Comparison of ENCODE assay signal across 40 cellular contexts in genomic region chr12:108094250-108094649, GRCh38. TPM values are rescaled to one million over a fixed set of nuclear protein-coding genes. Genes with fewer than 3 reads are reported as not detected.
"Had no signal": no experiment of that assay in that cellular context is flagged by ENCODE, and none has a peak within 500 bp of the region (broad histone marks: within the 10 kb centered on the region; RNA-seq: fewer than 3 reads in every experiment).

No MANE protein-coding gene starts in this region.

- DNase-seq: activated effector memory CD4-positive, alpha-beta T cell treated with anti-CD3 and anti-CD28 coated beads, Interleukin-2, amount 50 U/mL, for 16 hours; activated effector memory CD4-positive, alpha-beta T cell treated with Interleukin-2 at 50 U/mL for 16 hours; activated gamma-delta T cell; activated gamma-delta T cell treated with Interleukin-2 at 50 U/mL for 16 hours; activated naive CD4-positive, alpha-beta T cell; activated naive CD4-positive, alpha-beta T cell treated with anti-CD3 and anti-CD28 coated beads for 36 hours; activated naive CD4-positive, alpha-beta T cell treated with anti-CD3 and anti-CD28 coated beads, Interleukin-2, amount 10 ng/mL, durations not matched to agents 7 days and 5 days; activated naive CD4-positive, alpha-beta T cell treated with anti-CD3 and anti-CD28 coated beads, Interleukin-2, amount 50 U/mL, for 16 hours; activated naive CD4-positive, alpha-beta T cell treated with Interleukin-2 at 50 U/mL for 16 hours; activated naive CD8-positive, alpha-beta T cell treated with anti-CD3 and anti-CD28 coated beads for 36 hours; activated naive CD8-positive, alpha-beta T cell treated with anti-CD3 and anti-CD28 coated beads, Interleukin-2, amount 10 ng/mL, durations not matched to agents 7 days and 5 days; activated naive CD8-positive, alpha-beta T cell treated with anti-CD3 and anti-CD28 coated beads, Interleukin-2, amount 50 U/mL, for 24 hours; activated T-cell treated with anti-CD3 and anti-CD28 coated beads, Interleukin-2, amount 50 U/mL, for 1 hour; activated T-cell treated with anti-CD3 and anti-CD28 coated beads, Interleukin-2, amount 50 U/mL, for 24 hours; activated T-cell treated with anti-CD3 and anti-CD28 coated beads, Interleukin-2, amount 50 U/mL, for 4 hours; activated T-cell treated with anti-CD3 and anti-CD28 coated beads, Interleukin-2, amount 50 U/mL, for 48 hours; activated T-cell treated with anti-CD3 and anti-CD28 coated beads, Interleukin-2, amount 50 U/mL, for 72 hours; adrenal gland; amniotic stem cell; amygdala; anterior cingulate cortex; aorta; body of pancreas; brain microvascular endothelial cell; caudate nucleus; central memory CD4-positive, alpha-beta T cell; cerebellar nuclear complex had no signal

- FAIRE-seq: astrocyte had no signal

- H3K27ac Mint-ChIP-seq: activated naive CD4-positive, alpha-beta T cell treated with anti-CD3 and anti-CD28 coated beads for 36 hours; activated naive CD4-positive, alpha-beta T cell treated with anti-CD3 and anti-CD28 coated beads, Interleukin-2, amount 10 ng/mL, durations not matched to agents 7 days and 5 days; activated naive CD4-positive, alpha-beta T cell treated with anti-CD3 and anti-CD28 coated beads, Interleukin-2, amount 50 U/mL, for 24 hours; activated naive CD4-positive, alpha-beta T cell treated with anti-CD3 and anti-CD28 coated beads, Interleukin-2, amount 50 U/mL, for 72 hours; activated naive CD8-positive, alpha-beta T cell; activated naive CD8-positive, alpha-beta T cell treated with anti-CD3 and anti-CD28 coated beads for 36 hours; activated naive CD8-positive, alpha-beta T cell treated with anti-CD3 and anti-CD28 coated beads, Interleukin-2, amount 10 ng/mL, durations not matched to agents 7 days and 5 days; activated naive CD8-positive, alpha-beta T cell treated with anti-CD3 and anti-CD28 coated beads, Interleukin-2, amount 50 U/mL, for 24 hours; activated T-cell treated with anti-CD3 and anti-CD28 coated beads, Interleukin-2, amount 50 U/mL, for 24 hours; activated T-cell treated with anti-CD3 and anti-CD28 coated beads, Interleukin-2, amount 50 U/mL, for 72 hours; activated T-helper 1 cell treated with anti-CD3 and anti-CD28 coated beads, Interleukin-12 subunit alpha, Interleukin-12 subunit beta, Interleukin-2, Interleukin-4 antibody, amounts not matched to agents 30 ng/mL and 10 ng/mL and 1 ng/mL, durations not matched to agents 14 hours and 24 hours and 36 hours; activated T-helper 17 cell treated with anti-CD3 and anti-CD28 coated beads, Interleukin-2, amount 50 U/mL, for 72 hours; activated T-helper 2 cell treated with anti-CD3 and anti-CD28 coated beads, Interferon-gamma antibody, Interleukin-2, Interleukin-4, amounts not matched to agents 10 μg/mL and 5 μg/mL and 100 μg/mL, durations not matched to agents 14 hours and 24 hours and 36 hours had no signal

- H3K4me1 ChIP-seq: adrenal gland, ascending aorta, body of pancreas, breast epithelium had no signal

- H3K27ac ChIP-seq: adrenal gland, ascending aorta, body of pancreas, brain microvascular endothelial cell, breast epithelium, cardiac muscle cell had no signal

- H3K4me3 Mint-ChIP-seq: activated naive CD4-positive, alpha-beta T cell treated with anti-CD3 and anti-CD28 coated beads for 36 hours; activated naive CD4-positive, alpha-beta T cell treated with anti-CD3 and anti-CD28 coated beads, Interleukin-2, amount 10 ng/mL, durations not matched to agents 7 days and 5 days; activated naive CD4-positive, alpha-beta T cell treated with anti-CD3 and anti-CD28 coated beads, Interleukin-2, amount 50 U/mL, for 24 hours; activated naive CD8-positive, alpha-beta T cell; activated naive CD8-positive, alpha-beta T cell treated with anti-CD3 and anti-CD28 coated beads for 36 hours; activated naive CD8-positive, alpha-beta T cell treated with anti-CD3 and anti-CD28 coated beads, Interleukin-2, amount 10 ng/mL, durations not matched to agents 7 days and 5 days; activated naive CD8-positive, alpha-beta T cell treated with anti-CD3 and anti-CD28 coated beads, Interleukin-2, amount 50 U/mL, for 24 hours; activated T-cell treated with anti-CD3 and anti-CD28 coated beads, Interleukin-2, amount 50 U/mL, for 24 hours; activated T-cell treated with anti-CD3 and anti-CD28 coated beads, Interleukin-2, amount 50 U/mL, for 4 hours; activated T-cell treated with anti-CD3 and anti-CD28 coated beads, Interleukin-2, amount 50 U/mL, for 72 hours; activated T-helper 1 cell treated with anti-CD3 and anti-CD28 coated beads, Interleukin-12 subunit alpha, Interleukin-12 subunit beta, Interleukin-2, Interleukin-4 antibody, amounts not matched to agents 30 ng/mL and 10 ng/mL and 1 ng/mL, durations not matched to agents 14 hours and 24 hours and 36 hours; activated T-helper 17 cell treated with anti-CD3 and anti-CD28 coated beads, Interleukin-2, amount 50 U/mL, for 72 hours; brain; central memory CD8-positive, alpha-beta T cell had no signal

- H3K27me3 Mint-ChIP-seq: activated naive CD4-positive, alpha-beta T cell treated with anti-CD3 and anti-CD28 coated beads, Interleukin-2, amount 50 U/mL, for 24 hours; activated naive CD8-positive, alpha-beta T cell treated with anti-CD3 and anti-CD28 coated beads, Interleukin-2, amount 10 ng/mL, durations not matched to agents 7 days and 5 days had no signal

- H3K4me3 ChIP-seq: adrenal gland, ascending aorta, body of pancreas, breast epithelium, cardiac muscle cell had no signal

- H3K4me1 Mint-ChIP-seq: activated naive CD4-positive, alpha-beta T cell treated with anti-CD3 and anti-CD28 coated beads, Interleukin-2, amount 10 ng/mL, durations not matched to agents 7 days and 5 days; activated naive CD4-positive, alpha-beta T cell treated with anti-CD3 and anti-CD28 coated beads, Interleukin-2, amount 50 U/mL, for 24 hours; activated naive CD8-positive, alpha-beta T cell treated with anti-CD3 and anti-CD28 coated beads for 36 hours; activated naive CD8-positive, alpha-beta T cell treated with anti-CD3 and anti-CD28 coated beads, Interleukin-2, amount 10 ng/mL, durations not matched to agents 7 days and 5 days; activated naive CD8-positive, alpha-beta T cell treated with anti-CD3 and anti-CD28 coated beads, Interleukin-2, amount 50 U/mL, for 24 hours; activated T-helper 17 cell treated with anti-CD3 and anti-CD28 coated beads, Interleukin-2, amount 50 U/mL, for 72 hours; central memory CD8-positive, alpha-beta T cell had no signal

- H3K36me3 ChIP-seq: adrenal gland, ascending aorta, brain microvascular endothelial cell, breast epithelium, cardiac muscle cell had no signal

- ATAC-seq: activated naive CD4-positive, alpha-beta T cell treated with anti-CD3 and anti-CD28 coated beads, Interleukin-2, amount 50 U/mL, for 72 hours; activated naive CD8-positive, alpha-beta T cell treated with anti-CD3 and anti-CD28 coated beads, Interleukin-2, amount 50 U/mL, for 24 hours; activated T-cell treated with anti-CD3 and anti-CD28 coated beads, Interleukin-2, amount 50 U/mL, for 4 hours; activated T-cell treated with anti-CD3 and anti-CD28 coated beads, Interleukin-2, amount 50 U/mL, for 72 hours; activated T-helper 17 cell treated with anti-CD3 and anti-CD28 coated beads, Interleukin-2, amount 50 U/mL, for 72 hours; body of pancreas had no signal

- H3K9me3 Mint-ChIP-seq: activated naive CD4-positive, alpha-beta T cell treated with anti-CD3 and anti-CD28 coated beads for 36 hours; activated naive CD4-positive, alpha-beta T cell treated with anti-CD3 and anti-CD28 coated beads, Interleukin-2, amount 10 ng/mL, durations not matched to agents 7 days and 5 days; activated naive CD4-positive, alpha-beta T cell treated with anti-CD3 and anti-CD28 coated beads, Interleukin-2, amount 50 U/mL, for 24 hours; activated naive CD8-positive, alpha-beta T cell treated with anti-CD3 and anti-CD28 coated beads for 36 hours; activated naive CD8-positive, alpha-beta T cell treated with anti-CD3 and anti-CD28 coated beads, Interleukin-2, amount 10 ng/mL, durations not matched to agents 7 days and 5 days; activated T-cell treated with anti-CD3 and anti-CD28 coated beads, Interleukin-2, amount 50 U/mL, for 4 hours; activated T-helper 1 cell treated with anti-CD3 and anti-CD28 coated beads, Interleukin-12 subunit alpha, Interleukin-12 subunit beta, Interleukin-2, Interleukin-4 antibody, amounts not matched to agents 30 ng/mL and 10 ng/mL and 1 ng/mL, durations not matched to agents 14 hours and 24 hours and 36 hours; activated T-helper 17 cell treated with anti-CD3 and anti-CD28 coated beads, Interleukin-2, amount 50 U/mL, for 72 hours; activated T-helper 2 cell treated with anti-CD3 and anti-CD28 coated beads, Interferon-gamma antibody, Interleukin-2, Interleukin-4, amounts not matched to agents 10 μg/mL and 5 μg/mL and 100 μg/mL, durations not matched to agents 14 hours and 24 hours and 36 hours had no signal

- H3K36me3 Mint-ChIP-seq: activated naive CD4-positive, alpha-beta T cell treated with anti-CD3 and anti-CD28 coated beads, Interleukin-2, amount 10 ng/mL, durations not matched to agents 7 days and 5 days; activated naive CD4-positive, alpha-beta T cell treated with anti-CD3 and anti-CD28 coated beads, Interleukin-2, amount 50 U/mL, for 24 hours; activated naive CD4-positive, alpha-beta T cell treated with anti-CD3 and anti-CD28 coated beads, Interleukin-2, amount 50 U/mL, for 72 hours; activated naive CD8-positive, alpha-beta T cell; activated naive CD8-positive, alpha-beta T cell treated with anti-CD3 and anti-CD28 coated beads for 36 hours; activated naive CD8-positive, alpha-beta T cell treated with anti-CD3 and anti-CD28 coated beads, Interleukin-2, amount 10 ng/mL, durations not matched to agents 7 days and 5 days; brain had no signal

- H3K9me3 ChIP-seq: adrenal gland, body of pancreas, breast epithelium had no signal

- H3K27me3 ChIP-seq: ascending aorta, body of pancreas, brain microvascular endothelial cell, breast epithelium, cardiac muscle cell had no signal

RNA-seq across cellular contexts. Expression of gene WSCD2, which starts 34.8 kb away (rescaled TPM):
- total RNA-seq: activated naive CD4-positive, alpha-beta T cell treated with anti-CD3 and anti-CD28 coated beads for 36 hours; activated naive CD4-positive, alpha-beta T cell treated with anti-CD3 and anti-CD28 coated beads, Interleukin-2, amount 50 U/mL, for 72 hours; activated naive CD8-positive, alpha-beta T cell treated with anti-CD3 and anti-CD28 coated beads for 36 hours; activated naive CD8-positive, alpha-beta T cell treated with anti-CD3 and anti-CD28 coated beads, Interleukin-2, amount 10 ng/mL, durations not matched to agents 7 days and 5 days; activated T-cell treated with anti-CD3 and anti-CD28 coated beads, Interleukin-2, amount 50 U/mL, for 4 hours; activated T-cell treated with anti-CD3 and anti-CD28 coated beads, Interleukin-2, amount 50 U/mL, for 72 hours; activated T-helper 1 cell treated with anti-CD3 and anti-CD28 coated beads, Interleukin-12 subunit alpha, Interleukin-12 subunit beta, Interleukin-2, Interleukin-4 antibody, amounts not matched to agents 30 ng/mL and 10 ng/mL and 1 ng/mL, durations not matched to agents 14 hours and 24 hours and 36 hours; activated T-helper 17 cell treated with anti-CD3 and anti-CD28 coated beads, Interleukin-2, amount 50 U/mL, for 72 hours; activated T-helper 2 cell treated with anti-CD3 and anti-CD28 coated beads, Interferon-gamma antibody, Interleukin-2, Interleukin-4, amounts not matched to agents 10 μg/mL and 5 μg/mL and 100 μg/mL, durations not matched to agents 14 hours and 24 hours and 36 hours; bronchial epithelial cell had no signal
